10 cellular contexts compared by ENCODE assay signal in genomic region chr19:11848200-11848593, GRCh38. TPM values are rescaled to one million over a fixed set of nuclear protein-coding genes. Genes with fewer than 3 reads are reported as not detected.
DNase-seq lines count a peak whose midpoint lies in the region; ATAC-seq and TF ChIP-seq lines count a peak whose summit lies in the region.
"Had no signal": no experiment of that assay in that cellular context is flagged by ENCODE, and none has a peak within 500 bp of the region (broad histone marks: within the 10 kb centered on the region; RNA-seq: fewer than 3 reads in every experiment).

No MANE protein-coding gene starts in this region.

- intact Hi-C loops in activated B cell treated with CpG ODN at 0.5 μM for 24 hours (cut with micrococcal nuclease), result loop anchor here (1.0 to 2.0 kb wide), 5 partner anchors 34 to 593 kb away; partner anchors contain the start of genes ZNF440, ZNF443, ZNF491 and ZNF627
- intact Hi-C loops in testis (cut with DNase I; ENCODE audit: low total_unique reads), result no loop called here

- H3K9me3 Mint-ChIP-seq in activated T-cell treated with anti-CD3 and anti-CD28 coated beads, Interleukin-2, amount 50 U/mL, for 24 hours, result peaks cover 22% of the 10 kb centered on the region
- H3K9me3 Mint-ChIP-seq in activated B cell treated with CpG ODN at 0.5 μM for 24 hours, result no peaks in the 10 kb centered on the region

- H3K27me3 ChIP-seq in layer of hippocampus (ENCODE audit: control insufficient read depth, insufficient read depth, low read length), result no peaks in the 10 kb centered on the region
- no peaks in the 10 kb centered on the region for H3K27me3 ChIP-seq in testis

- peak overlapping the region; percentile 82 for H3K4me3 Mint-ChIP-seq in activated T-cell treated with anti-CD3 and anti-CD28 coated beads, Interleukin-2, amount 50 U/mL, for 24 hours
- H3K4me3 Mint-ChIP-seq in activated B cell treated with CpG ODN at 0.5 μM for 24 hours, result peak overlapping the region; percentile 94

- DNase-seq in activated T-cell treated with anti-CD3 and anti-CD28 coated beads, Interleukin-2, amount 50 U/mL, for 24 hours, result no peak
- no peak for DNase-seq in activated T-cell treated with anti-CD3 and anti-CD28 coated beads, Interleukin-2, amount 50 U/mL, for 1 hour
- DNase-seq in activated B cell treated with CpG ODN at 0.5 μM for 24 hours (no peak), testis (no peak), COLO829 (ENCODE audit: low spot score) (no peak)

- TF ChIP-seq CTCF in activated B cell treated with CpG ODN at 0.5 μM for 24 hours (IDR thresholded peaks at IDR 0.05) (no peak), testis (IDR thresholded peaks at IDR 0.05) (no peak)

- H3K27me3 Mint-ChIP-seq in activated T-cell treated with anti-CD3 and anti-CD28 coated beads, Interleukin-2, amount 50 U/mL, for 24 hours, result peaks cover 2% of the 10 kb centered on the region
- no peaks in the 10 kb centered on the region for H3K27me3 Mint-ChIP-seq in activated B cell treated with CpG ODN at 0.5 μM for 24 hours

- H3K4me1 Mint-ChIP-seq in activated T-cell treated with anti-CD3 and anti-CD28 coated beads, Interleukin-2, amount 50 U/mL, for 24 hours (ENCODE audit: low read depth), result peaks cover 26% of the 10 kb centered on the region
- peaks cover 36% of the 10 kb centered on the region for H3K4me1 Mint-ChIP-seq in activated B cell treated with CpG ODN at 0.5 μM for 24 hours

- H3K4me1 ChIP-seq in testis, result peaks cover 18% of the 10 kb centered on the region

- CTCF ChIA-PET in activated B cell treated with CpG ODN at 0.5 μM for 24 hours (lab: Charles Lee), result interaction anchor here (0.6 kb wide), 1 partner anchor 279 kb away, joined by 4 read pairs; no protein-coding TSS in a partner anchor

- WGBS in testis, 2 donors, result 21 to 31% methylated on average over 11 of the region's 11 CpGs

- H3K27ac Mint-ChIP-seq in activated T-cell treated with anti-CD3 and anti-CD28 coated beads, Interleukin-2, amount 50 U/mL, for 24 hours, result peak overlapping the region; percentile 77
- peak overlapping the region; percentile 92 for H3K27ac Mint-ChIP-seq in activated B cell treated with CpG ODN at 0.5 μM for 24 hours

- H3K9me3 ChIP-seq in testis, result no peaks in the 10 kb centered on the region

- POLR2A ChIA-PET in activated B cell treated with CpG ODN at 0.5 μM for 24 hours (lab: Charles Lee), result interaction anchor here (0.5 to 1.6 kb wide), 4 partner anchors 10 to 294 kb away, joined by 3 to 7 read pairs (median 4); partner anchors contain the start of genes ZNF441 and ZNF491

- peak overlapping the region; percentile 63 to 73 for H3K4me3 ChIP-seq in testis

- no peaks in the 10 kb centered on the region for H3K36me3 ChIP-seq in testis (ENCODE audit: low read depth, missing control alignments)

- TF ChIP-seq POLR2A in testis (IDR thresholded peaks at IDR 0.05), result no peak

- peak overlapping the region; percentile 80 for H3K27ac ChIP-seq in layer of hippocampus (ENCODE audit: low read depth, low read length)
- peak overlapping the region in 1 of 2 donors; percentile 83 for H3K27ac ChIP-seq in testis

- ATAC-seq in activated B cell treated with CpG ODN at 0.5 μM for 24 hours (ENCODE audit: low read depth) (peak; percentile 3), GM21825 (IDR thresholded peaks at IDR 0.05; ENCODE audit: unreplicated experiment) (no peak), GM19455 (IDR thresholded peaks at IDR 0.05; ENCODE audit: unreplicated experiment) (no peak)

- peaks cover 29% of the 10 kb centered on the region for H3K36me3 Mint-ChIP-seq in activated T-cell treated with anti-CD3 and anti-CD28 coated beads, Interleukin-2, amount 50 U/mL, for 24 hours (ENCODE audit: low read depth)
- peaks cover 14% of the 10 kb centered on the region for H3K36me3 Mint-ChIP-seq in activated B cell treated with CpG ODN at 0.5 μM for 24 hours (ENCODE audit: low read depth)

RNA-seq across cellular contexts. Expression of gene ZNF439, which starts 0.3 kb away (rescaled TPM):
- total RNA-seq in activated B cell treated with CpG ODN at 0.5 μM for 24 hours, result 19.9 and 22.8 TPM in 2 replicates
- total RNA-seq in testis, result 10 to 100 TPM; 17.1 to 20.1 TPM
- 5.9 TPM for polyA plus RNA-seq in testis (ENCODE audit: insufficient read depth, low read depth, low replicate concordance)
- total RNA-seq: H1, NCI-H460 had no signal

RNA-seq across cellular contexts. Expression of gene ZNF440, which starts 34.1 kb away (rescaled TPM):
- total RNA-seq in activated B cell treated with CpG ODN at 0.5 μM for 24 hours, result 17.7 and 18.5 TPM in 2 replicates
- 10 to 100 TPM; 14.1 to 16.7 TPM for total RNA-seq in testis
- polyA plus RNA-seq in testis (ENCODE audit: insufficient read depth, low read depth, low replicate concordance), result 11.3 TPM

RNA-seq across cellular contexts. Expression of gene ZNF69, which starts 39.4 kb away (rescaled TPM):
- 2.1 and 2.3 TPM in 2 replicates for total RNA-seq in activated B cell treated with CpG ODN at 0.5 μM for 24 hours
- 10 to 100 TPM; 31.7 to 39.8 TPM for total RNA-seq in testis
- polyA plus RNA-seq in testis (ENCODE audit: insufficient read depth, low read depth, low replicate concordance), result 2.5 TPM
- total RNA-seq: NCI-H460 had no signal

RNA-seq across cellular contexts. Expression of gene ZNF491, which starts 49.9 kb away (rescaled TPM):
- total RNA-seq in activated B cell treated with CpG ODN at 0.5 μM for 24 hours (1.4 and 1.7 TPM in 2 replicates), testis (1 to 10 TPM in 1 of 2 donors, under 1 TPM in 1; 0.62 to 2.6 TPM)
- 1.2 TPM for polyA plus RNA-seq in testis (ENCODE audit: insufficient read depth, low read depth, low replicate concordance)
- total RNA-seq: NCI-H460 had no signal

Comparison
In these comparisons a context has a peak if more than half of its experiments do, and no peak if none do; other contexts are left out.
1. RNA of gene ZNF69, which starts 39.4 kb away (total RNA-seq): 31.7 to 39.8 TPM in testis; 2.1 to 2.3 TPM in activated B cell treated with CpG ODN at 0.5 μM for 24 hours; every median in the first group is over 10 times any median in the second.